In genomic region chr17:215563-216478, GRCh38 we compare ENCODE assay signal across 2 cellular contexts.
TF ChIP-seq lines count a peak whose summit lies in the region.

No MANE protein-coding gene starts in this region.

TF ChIP-seq in HCT116, 20 proteins besides CTCF, POLR2A, EP300 and RAD21:
- TF ChIP-seq POLR2AphosphoS5 (IDR thresholded peaks at IDR 0.05; ENCODE audit: low read depth, low read length) (peak; percentile 56), EGR1 (IDR thresholded peaks at IDR 0.05; ENCODE audit: low read depth) (peak; percentile 65; the same call in 1 of the 2 replicates), YY1 (IDR thresholded peaks at IDR 0.05; ENCODE audit: extremely low read depth, insufficient replicate concordance, low read depth, low read length) (peak; percentile 93)
TF ChIP-seq in HCT116: peak in this region for 3; not testable (repeated sequence) for 17.

TF ChIP-seq in HepG2, 621 proteins besides CTCF, POLR2A, EP300 and RAD21:
- TF ChIP-seq THAP7 (CRISPR knock-in tag; IDR thresholded peaks at IDR 0.05): peak; percentile 94
- TF ChIP-seq YY1 (IDR thresholded peaks at IDR 0.05; ENCODE audit: insufficient read depth, insufficient replicate concordance, low read depth, low read length): peak; percentile 48
